ENCODE assay signal across 8 cellular contexts in genomic region chr4:184355111-184355604, GRCh38.
A peak's percentile ranks its signal among the peaks of the same experiment; 100 is the strongest.
DNase-seq lines count a peak whose midpoint lies in the region; ATAC-seq and TF ChIP-seq lines count a peak whose summit lies in the region.

No MANE protein-coding gene starts in this region.

- H3K36me3 ChIP-seq in CD4-positive, alpha-beta memory T cell (ENCODE audit: insufficient read depth, low read length): no peaks in the 10 kb centered on the region
- H3K36me3 ChIP-seq in OCI-LY3 (replicated peaks; ENCODE audit: low read depth, low read length) (no peaks in the 10 kb centered on the region), lower lobe of right lung (no peaks in the 10 kb centered on the region), uterus (no peaks in the 10 kb centered on the region)

- H3K4me2 ChIP-seq in OCI-LY3 (ENCODE audit: low read length): peak overlapping the region; percentile 37; the same call in 1 of the 2 replicates

- no peaks in the 10 kb centered on the region for H3K79me2 ChIP-seq in OCI-LY3 (ENCODE audit: low read length)

- peaks cover 5 to 13% (median 9%) of the 10 kb centered on the region in 4 donors for H3K4me1 Mint-ChIP-seq in CD4-positive, alpha-beta memory T cell

- no peaks in the 10 kb centered on the region for H3K27me3 ChIP-seq in CD4-positive, alpha-beta memory T cell (ENCODE audit: insufficient read depth, low read length)
- H3K27me3 ChIP-seq in OCI-LY3 (ENCODE audit: low read depth, low read length) (no peaks in the 10 kb centered on the region), lower lobe of right lung (ENCODE audit: low read depth) (no peaks in the 10 kb centered on the region), uterus (no peaks in the 10 kb centered on the region)

- no peak for TF ChIP-seq POLR2A in uterus (IDR thresholded peaks at IDR 0.05)

- H4K20me1 ChIP-seq in OCI-LY3 (ENCODE audit: insufficient read depth, low read length): no peaks in the 10 kb centered on the region

- peaks cover 12% of the 10 kb centered on the region for H3K4me1 ChIP-seq in CD4-positive, alpha-beta memory T cell (ENCODE audit: insufficient read depth, low read length)
- H3K4me1 ChIP-seq in OCI-LY3 (ENCODE audit: low read length): peaks cover 20% of the 10 kb centered on the region
- peaks cover 20% of the 10 kb centered on the region for H3K4me1 ChIP-seq in lower lobe of right lung
- H3K4me1 ChIP-seq in uterus: peaks cover 0 to 5% of the 10 kb centered on the region in 2 donors

- POLR2A ChIA-PET in CD4-positive, alpha-beta memory T cell (lab: Charles Lee; ENCODE audit: partially characterized antibody): interaction anchor here (0.7 to 0.8 kb wide), 2 partner anchors 181 to 409 kb away, joined by 3 read pairs; no protein-coding TSS in a partner anchor

- peak overlapping the region in 3 of 8 donors; percentile 21 to 37 (median 34) for H3K4me3 Mint-ChIP-seq in CD4-positive, alpha-beta memory T cell

- DNase-seq in CD4-positive, alpha-beta memory T cell: peak in 3 of 5 donors; percentile 19 to 39 (median 25)
- DNase-seq in choroid plexus epithelial cell (ENCODE audit: low read depth) (peak; percentile 89), lower lobe of right lung (no peak), uterus (peak in 1 of 2 donors; percentile 39), GOT3 (lab: John Stamatoyannopoulos, UW) (no peak)

- no peak overlapping the region for H3K9ac ChIP-seq in OCI-LY3 (ENCODE audit: low read length)

- H3K36me3 Mint-ChIP-seq in CD4-positive, alpha-beta memory T cell: no peaks in the 10 kb centered on the region

- H3K27me3 Mint-ChIP-seq in CD4-positive, alpha-beta memory T cell: no peaks in the 10 kb centered on the region

- CTCF ChIA-PET in CD4-positive, alpha-beta memory T cell (lab: Charles Lee; ENCODE audit: partially characterized antibody): interaction anchor here (0.9 kb wide), 1 partner anchor 92 kb away, joined by 3 read pairs; no protein-coding TSS in a partner anchor

- no peak overlapping the region for H3K4me3 ChIP-seq in CD4-positive, alpha-beta memory T cell (ENCODE audit: low read length in 2 of 2)
- H3K4me3 ChIP-seq in OCI-LY3 (ENCODE audit: low read length) (no peak overlapping the region), choroid plexus epithelial cell (ENCODE audit: low read depth, low read length) (no peak overlapping the region), lower lobe of right lung (no peak overlapping the region), uterus (no peak overlapping the region)

- H3K27ac Mint-ChIP-seq in CD4-positive, alpha-beta memory T cell: peak overlapping the region; percentile 9 to 70 (median 48)

- TF ChIP-seq CTCF in OCI-LY3 (IDR thresholded peaks at IDR 0.05; ENCODE audit: low read depth, low read length) (no peak), choroid plexus epithelial cell (conservative IDR thresholded peaks at IDR 0.05; ENCODE audit: low read depth, low read length) (no peak), lower lobe of right lung (IDR thresholded peaks at IDR 0.05) (no peak), uterus (IDR thresholded peaks at IDR 0.05) (no peak)

- H2AFZ ChIP-seq in OCI-LY3 (ENCODE audit: low read depth, low read length): no peak overlapping the region

- H3K27ac ChIP-seq in CD4-positive, alpha-beta memory T cell (ENCODE audit: low read depth, low read length): no peak overlapping the region
- H3K27ac ChIP-seq in OCI-LY3 (ENCODE audit: low read length) (no peak overlapping the region), lower lobe of right lung (peak overlapping the region; percentile 70), uterus (peak overlapping the region; percentile 49 to 72)

- intact Hi-C loops in CD4-positive, alpha-beta memory T cell (cut with micrococcal nuclease): no loop called here
- intact Hi-C loops in lower lobe of right lung (cut with DNase I): no loop called here
- intact Hi-C loops in uterus (cut with DNase I; ENCODE audit: low total_unique reads): no loop called here

- no peaks in the 10 kb centered on the region for H3K9me3 ChIP-seq in CD4-positive, alpha-beta memory T cell (ENCODE audit: control insufficient read depth in 1 of 2, low read length in 2 of 2)
- H3K9me3 ChIP-seq in OCI-LY3 (ENCODE audit: insufficient read depth, low read length) (no peaks in the 10 kb centered on the region), lower lobe of right lung (no peaks in the 10 kb centered on the region), uterus (no peaks in the 10 kb centered on the region)

- peak; percentile 42 for ATAC-seq in GM21447 (IDR thresholded peaks at IDR 0.05; ENCODE audit: unreplicated experiment)
- peak; percentile 83 to 90 for ATAC-seq in lower lobe of right lung
- no peak for ATAC-seq in HG02678 (IDR thresholded peaks at IDR 0.05; ENCODE audit: unreplicated experiment)

- peaks cover 0 to 5% (median 0%) of the 10 kb centered on the region in 8 donors for H3K9me3 Mint-ChIP-seq in CD4-positive, alpha-beta memory T cell

Comparison
In these comparisons a context has a peak if more than half of its experiments do, and no peak if none do; other contexts are left out.
1. DNase-seq: peak in CD4-positive, alpha-beta memory T cell (3 of 5) and choroid plexus epithelial cell (single experiment); none in lower lobe of right lung (single experiment) and GOT3 (single experiment).
2. H3K27ac ChIP-seq: peak in lower lobe of right lung (single experiment) and uterus (2 of 2); none in CD4-positive, alpha-beta memory T cell (single experiment) and OCI-LY3 (single experiment).